In genomic region chr6:119241124-119241491, GRCh38 we compare ENCODE assay signal across 8 cellular contexts.
DNase-seq lines count a peak whose midpoint lies in the region; ATAC-seq and TF ChIP-seq lines count a peak whose summit lies in the region.

No MANE protein-coding gene starts in this region.

- no peaks in the 10 kb centered on the region for H3K27me3 Mint-ChIP-seq in nephron progenitor cell (ENCODE audit: low read depth, poor library complexity)

- H3K27me3 ChIP-seq in body of pancreas (no peaks in the 10 kb centered on the region), esophagus squamous epithelium (no peaks in the 10 kb centered on the region)

- 0 to 12% methylated on average over 2 of the region's 2 CpGs for WGBS in body of pancreas, 2 donors
- 38 to 61% methylated on average over 2 of the region's 2 CpGs for WGBS in esophagus squamous epithelium, 2 donors

- peaks cover 15% of the 10 kb centered on the region for H3K9me3 Mint-ChIP-seq in nephron progenitor cell

- peak overlapping the region in 2 of 4 donors; percentile 14 to 52 for H3K27ac ChIP-seq in body of pancreas
- peak overlapping the region in 2 of 4 donors; percentile 33 to 47 for H3K27ac ChIP-seq in esophagus squamous epithelium

- intact Hi-C loops in body of pancreas (cut with DNase I) (no loop called here), esophagus squamous epithelium (cut with DNase I) (no loop called here)

- TF ChIP-seq POLR2A in body of pancreas (IDR thresholded peaks at IDR 0.05) (no peak), esophagus squamous epithelium (IDR thresholded peaks at IDR 0.05) (no peak)

- in situ Hi-C loops in GM13977 (cut with MboI; ENCODE audit: low pct_unique_long_range_greater_than_20kb, low sequenced_read_pairs, unreplicated experiment), result no loop called here

- H3K27ac Mint-ChIP-seq in nephron progenitor cell, result peak overlapping the region; percentile 33

- H3K4me1 ChIP-seq in body of pancreas (peaks cover 12% of the 10 kb centered on the region), esophagus squamous epithelium (peaks cover 0 to 23% (median 0%) of the 10 kb centered on the region in 3 donors)

- TF ChIP-seq CTCF in body of pancreas (IDR thresholded peaks at IDR 0.05) (no peak), nephron progenitor cell (IDR thresholded peaks at IDR 0.05) (no peak), GM13977 (IDR thresholded peaks at IDR 0.05; ENCODE audit: extremely low read depth, insufficient read depth, missing control alignments) (no peak), esophagus squamous epithelium (IDR thresholded peaks at IDR 0.05) (no peak)

- DNase-seq in body of pancreas (peak in 2 of 4 donors; percentile 15 to 19), nephron progenitor cell (no peak), GM13977 (ENCODE audit: low spot score) (no peak), NCI-H187 treated with DMSO at 0.1 percent for 48 hours (lab: John Stamatoyannopoulos, UW) (no peak), DMS79 (lab: John Stamatoyannopoulos, UW) (no peak), esophagus squamous epithelium (lab: John Stamatoyannopoulos, UW) (no peak)

- ATAC-seq in GM19025 (IDR thresholded peaks at IDR 0.05; ENCODE audit: low read depth, unreplicated experiment), result peak; percentile 74
- ATAC-seq in HG03025 (IDR thresholded peaks at IDR 0.05; ENCODE audit: low FRiP score, unreplicated experiment), result peak; percentile 50
- peak; percentile 64 for ATAC-seq in body of pancreas

- H3K4me1 Mint-ChIP-seq in nephron progenitor cell, result peaks cover 14% of the 10 kb centered on the region

- peaks cover 25% of the 10 kb centered on the region for H3K36me3 Mint-ChIP-seq in nephron progenitor cell (ENCODE audit: low read depth)

- no peak overlapping the region for H3K4me3 Mint-ChIP-seq in nephron progenitor cell

- H3K4me3 ChIP-seq in body of pancreas, result no peak overlapping the region
- no peak overlapping the region for H3K4me3 ChIP-seq in esophagus squamous epithelium

- H3K9me3 ChIP-seq in body of pancreas (no peaks in the 10 kb centered on the region), esophagus squamous epithelium (no peaks in the 10 kb centered on the region)

- H3K36me3 ChIP-seq in body of pancreas (replicated peaks in 1 of 2; ENCODE audit: insufficient read depth in 1 of 2, low read depth in 2 of 2), result peaks cover 0 to 1% of the 10 kb centered on the region in 2 donors
- H3K36me3 ChIP-seq in esophagus squamous epithelium, result peaks cover 0 to 3% (median 0%) of the 10 kb centered on the region in 3 donors
